In genomic region chr15:84009616-84010015, GRCh38 we compare ENCODE assay signal across 16 cellular contexts.
A peak's percentile ranks its signal among the peaks of the same experiment; 100 is the strongest.
DNase-seq lines count a peak whose midpoint lies in the region; ATAC-seq and TF ChIP-seq lines count a peak whose summit lies in the region.
"Had no signal": no experiment of that assay in that cellular context is flagged by ENCODE, and none has a peak within 500 bp of the region (broad histone marks: within the 10 kb centered on the region; RNA-seq: fewer than 3 reads in every experiment).

No MANE protein-coding gene starts in this region.

- peaks cover 0 to 8% (median 0%) of the 10 kb centered on the region in 12 donors for H3K4me1 ChIP-seq in heart left ventricle
- H3K4me1 ChIP-seq in left ventricle myocardium inferior: peaks cover 5% of the 10 kb centered on the region

- no peak for TF ChIP-seq CTCF in heart left ventricle (IDR thresholded peaks at IDR 0.05)
- no peak for TF ChIP-seq CTCF in left ventricle myocardium inferior (IDR thresholded peaks at IDR 0.05; ENCODE audit: borderline replicate concordance)

- H3K9me3 ChIP-seq in heart left ventricle (peaks cover 0 to 23% (median 6%) of the 10 kb centered on the region in 12 donors), left ventricle myocardium inferior (replicated peaks) (peaks cover 17% of the 10 kb centered on the region)

- H3K27me3 ChIP-seq in heart left ventricle: no peaks in the 10 kb centered on the region
- no peaks in the 10 kb centered on the region for H3K27me3 ChIP-seq in left ventricle myocardium inferior (ENCODE audit: low read depth)

- H3K27ac ChIP-seq in heart left ventricle (no peak overlapping the region), left ventricle myocardium inferior (replicated peaks) (peak overlapping the region; percentile 27)

- TF ChIP-seq POLR2A in heart left ventricle (IDR thresholded peaks at IDR 0.05): no peak

- peaks cover 0 to 12% (median 0%) of the 10 kb centered on the region in 9 donors for H3K36me3 ChIP-seq in heart left ventricle
- H3K36me3 ChIP-seq in left ventricle myocardium inferior: peaks cover 6% of the 10 kb centered on the region

- H3K4me3 ChIP-seq in heart left ventricle: no peak overlapping the region
- no peak overlapping the region for H3K4me3 ChIP-seq in left ventricle myocardium inferior
- H3K4me3 ChIP-seq: GM23338 had no signal

- WGBS in heart left ventricle, 4 donors: 69 to 78% (median 73%) methylated on average over 7 of the region's 7 CpGs

- DNase-seq in heart left ventricle (peak in 2 of 5 donors; percentile 35 to 40), left cardiac atrium (no peak), left ventricle myocardium inferior (peak; percentile 21), sciatic nerve (ENCODE audit: low spot score) (no peak), DMS79 treated with DMSO at 0.1 percent for 48 hours (lab: John Stamatoyannopoulos, UW) (no peak), pons (ENCODE audit: low spot score) (no peak)
- DNase-seq: C1 segment of cervical spinal cord; Calu3; CD4-positive, alpha-beta memory T cell; COR-L47; DMS53; DND-41; H9 had no signal

- intact Hi-C loops in heart left ventricle (cut with DNase I) (loop anchor here in 1 of 10 donors (10.0 kb wide), 1 partner anchor 435 kb away; no protein-coding TSS in a partner anchor), left cardiac atrium (cut with DNase I) (no loop called here), left ventricle myocardium inferior (cut with micrococcal nuclease) (no loop called here), sciatic nerve (cut with DNase I) (loop anchor here (2.0 kb wide), 1 partner anchor 43 kb away; no protein-coding TSS in a partner anchor)

- peak in 3 of 4 donors; percentile 41 to 65 (median 42) for ATAC-seq in heart left ventricle
- ATAC-seq in left cardiac atrium: no peak
- peak; percentile 71 for ATAC-seq in sciatic nerve
- no peak for ATAC-seq in GM18861 (IDR thresholded peaks at IDR 0.05; ENCODE audit: unreplicated experiment)
- ATAC-seq: GM23338, HCT116 had no signal

Comparison
In these comparisons a context has a peak if more than half of its experiments do, and no peak if none do; other contexts are left out.
1. ATAC-seq: peak in heart left ventricle (3 of 4) and sciatic nerve (single experiment); none in left cardiac atrium (0 of 2) and GM18861 (single experiment).